Comparison of ENCODE assay signal across 8 cellular contexts in genomic region chr10:99731296-99732032, GRCh38. TPM values are rescaled to one million over a fixed set of nuclear protein-coding genes. Genes with fewer than 3 reads are reported as not detected.
DNase-seq lines count a peak whose midpoint lies in the region; ATAC-seq and TF ChIP-seq lines count a peak whose summit lies in the region.

No MANE protein-coding gene starts in this region.

- peak overlapping the region; percentile 39; the same call in 1 of the 2 replicates for H3K27ac ChIP-seq in Karpas-422 (ENCODE audit: low read length)
- H3K27ac ChIP-seq in cingulate gyrus (ENCODE audit: low read depth, low read length): peak overlapping the region; percentile 73

- H3K36me3 ChIP-seq in Karpas-422 (ENCODE audit: insufficient read depth, low read length): peaks cover 27% of the 10 kb centered on the region

- TF ChIP-seq CTCF in natural killer cell (IDR thresholded peaks at IDR 0.05): no peak

- no peaks in the 10 kb centered on the region for H4K20me1 ChIP-seq in Karpas-422 (ENCODE audit: insufficient read depth, low read depth, low read length)

- H3K27me3 Mint-ChIP-seq in T-helper 2 cell treated with Interferon-gamma antibody and Interleukin-4, amounts not matched to agents 5 μg/mL and 100 μg/mL, for 36 hours (ENCODE audit: low read depth): no peaks in the 10 kb centered on the region
- no peaks in the 10 kb centered on the region for H3K27me3 Mint-ChIP-seq in natural killer cell (ENCODE audit: low read depth in 2 of 2)

- H3K9me3 ChIP-seq in Karpas-422 (ENCODE audit: low read length): no peaks in the 10 kb centered on the region

- ATAC-seq in natural killer cell (no peak), GM19452 (IDR thresholded peaks at IDR 0.05; ENCODE audit: unreplicated experiment) (no peak)

- peaks cover 22% of the 10 kb centered on the region for H3K4me1 ChIP-seq in Karpas-422 (ENCODE audit: low read length)

- H3K27me3 ChIP-seq in Karpas-422 (ENCODE audit: low read length): no peaks in the 10 kb centered on the region

- no peak for DNase-seq in T-helper 2 cell treated with Interferon-gamma antibody and Interleukin-4, amounts not matched to agents 5 μg/mL and 100 μg/mL, for 36 hours (ENCODE audit: low spot score)
- no peak for DNase-seq in T-helper 2 cell
- no peak for DNase-seq in Karpas-422
- DNase-seq in natural killer cell: no peak
- no peak for DNase-seq in cerebellum (ENCODE audit: low spot score)
- no peak for DNase-seq in EL

- H3K79me2 ChIP-seq in Karpas-422 (ENCODE audit: low read length): peaks cover 72% of the 10 kb centered on the region

- peak overlapping the region; percentile 92 for H3K4me3 ChIP-seq in Karpas-422 (ENCODE audit: low read length)

- H3K4me2 ChIP-seq in Karpas-422 (ENCODE audit: low read depth, low read length, poor library complexity, severe bottlenecking): peak overlapping the region; percentile 80

- peak overlapping the region; percentile 93 for H3K9ac ChIP-seq in Karpas-422 (ENCODE audit: low read length)

- peaks cover 34% of the 10 kb centered on the region for H3K36me3 Mint-ChIP-seq in T-helper 2 cell treated with Interferon-gamma antibody and Interleukin-4, amounts not matched to agents 5 μg/mL and 100 μg/mL, for 36 hours (ENCODE audit: low read depth)
- peaks cover 6% of the 10 kb centered on the region for H3K36me3 Mint-ChIP-seq in natural killer cell

- peak overlapping the region; percentile 100 for H3K27ac Mint-ChIP-seq in T-helper 2 cell treated with Interferon-gamma antibody and Interleukin-4, amounts not matched to agents 5 μg/mL and 100 μg/mL, for 36 hours
- H3K27ac Mint-ChIP-seq in natural killer cell: peak overlapping the region; percentile 98 to 100

- peaks cover 24% of the 10 kb centered on the region for H3K4me1 Mint-ChIP-seq in T-helper 2 cell treated with Interferon-gamma antibody and Interleukin-4, amounts not matched to agents 5 μg/mL and 100 μg/mL, for 36 hours (ENCODE audit: low read depth)
- peaks cover 27 to 40% of the 10 kb centered on the region in 2 donors for H3K4me1 Mint-ChIP-seq in natural killer cell

- intact Hi-C loops in natural killer cell (cut with micrococcal nuclease): loop anchor here (1.0 to 2.0 kb wide), 2 partner anchors 73 to 111 kb away; partner anchors contain the start of genes ENTPD7 and SLC25A28

- H3K9me2 ChIP-seq in Karpas-422 (replicated peaks; ENCODE audit: insufficient read depth, low read length): no peaks in the 10 kb centered on the region

- peak overlapping the region; percentile 100 for H3K4me3 Mint-ChIP-seq in T-helper 2 cell treated with Interferon-gamma antibody and Interleukin-4, amounts not matched to agents 5 μg/mL and 100 μg/mL, for 36 hours
- peak overlapping the region; percentile 100 for H3K4me3 Mint-ChIP-seq in natural killer cell

- no peaks in the 10 kb centered on the region for H3K9me3 Mint-ChIP-seq in T-helper 2 cell treated with Interferon-gamma antibody and Interleukin-4, amounts not matched to agents 5 μg/mL and 100 μg/mL, for 36 hours
- no peaks in the 10 kb centered on the region for H3K9me3 Mint-ChIP-seq in natural killer cell

- peak overlapping the region; percentile 69 for H2AFZ ChIP-seq in Karpas-422 (ENCODE audit: low read length)

RNA-seq across cellular contexts. Expression of gene COX15, which starts 0.5 kb away (rescaled TPM):
- 45.6 and 53.3 TPM in 2 replicates for total RNA-seq in Karpas-422 (2014; rRNA removed; shearing (Covaris generic); ENCODE audit: low replicate concordance)
- total RNA-seq in natural killer cell (10 to 100 TPM; 17.1 to 27.9 (median 20.3) TPM), cerebellum (46.8 TPM)

RNA-seq across cellular contexts. Expression of gene CUTC, which starts 0.6 kb away (rescaled TPM):
- 20.1 and 22.9 TPM in 2 replicates for total RNA-seq in Karpas-422 (2014; rRNA removed; shearing (Covaris generic); ENCODE audit: low replicate concordance)
- total RNA-seq in natural killer cell: 10 to 100 TPM; 21.4 to 28.1 (median 23.5) TPM
- 8.2 TPM for total RNA-seq in cerebellum

RNA-seq across cellular contexts. Expression of gene ABCC2, which starts 51.0 kb away (rescaled TPM):
- 0.07 and 1.4 TPM in 2 replicates for total RNA-seq in Karpas-422 (2014; rRNA removed; shearing (Covaris generic); ENCODE audit: low replicate concordance)
- 1 to 10 TPM; 1.3 to 3.4 (median 2.7) TPM for total RNA-seq in natural killer cell
- total RNA-seq in cerebellum: 0.73 TPM
